8 cellular contexts compared by ENCODE assay signal in genomic region chr2:128316777-128317185, GRCh38. TPM values are rescaled to one million over a fixed set of nuclear protein-coding genes. Genes with fewer than 3 reads are reported as not detected.
DNase-seq lines count a peak whose midpoint lies in the region; ATAC-seq and TF ChIP-seq lines count a peak whose summit lies in the region.

No MANE protein-coding gene starts in this region.

- TF ChIP-seq CTCF in A673 (conservative IDR thresholded peaks at IDR 0.05; ENCODE audit: low read depth, low read length) (no peak), chondrocyte (IDR thresholded peaks at IDR 0.05) (no peak)

- peaks cover 45% of the 10 kb centered on the region for H3K4me1 ChIP-seq in A673 (ENCODE audit: insufficient read depth, low read length, poor library complexity, severe bottlenecking)
- H3K4me1 ChIP-seq in mesodermal cell (ENCODE audit: control insufficient read depth, insufficient read depth, low read length, poor library complexity, severe bottlenecking) = peaks cover 14% of the 10 kb centered on the region

- CTCF ChIA-PET in A673 (lab: Charles Lee) = no interaction called here

- H3K4me3 ChIP-seq in A673 (ENCODE audit: low read depth, low read length, poor library complexity, severe bottlenecking) (peak overlapping the region; percentile 90), mesodermal cell (ENCODE audit: extremely low read depth, insufficient read depth, low read length, poor library complexity, severe bottlenecking) (peak overlapping the region; percentile 57)
- H3K4me3 ChIP-seq in Jurkat, Clone E6-1 (ENCODE audit: low read length) = peak overlapping the region; percentile 52

- H3K36me3 ChIP-seq in A673 (ENCODE audit: insufficient read depth, low read length, poor library complexity, severe bottlenecking) (peaks cover 3% of the 10 kb centered on the region), mesodermal cell (ENCODE audit: control insufficient read depth, insufficient read depth, low read length) (peaks cover 12% of the 10 kb centered on the region)

- no peaks in the 10 kb centered on the region for H3K27me3 ChIP-seq in A673 (replicated peaks; ENCODE audit: insufficient read depth, low read depth, low read length, poor library complexity)

- H3K9me3 ChIP-seq in A673 (ENCODE audit: low read depth, low read length, poor library complexity, severe bottlenecking) = no peaks in the 10 kb centered on the region
- H3K9me3 ChIP-seq in mesodermal cell (ENCODE audit: control insufficient read depth, low read length) = no peaks in the 10 kb centered on the region

- DNase-seq in A673 (ENCODE audit: low spot score) = no peak
- no peak for DNase-seq in Jurkat, Clone E6-1 (ENCODE audit: low read depth, low spot score)
- DNase-seq in chondrocyte (ENCODE audit: low spot score) = peak; percentile 52
- no peak for DNase-seq in COR-L47 (lab: John Stamatoyannopoulos, UW)
- DNase-seq in NCI-H128 (lab: John Stamatoyannopoulos, UW; ENCODE audit: unreplicated experiment) = no peak
- no peak for DNase-seq in NCI-H2107 treated with DMSO at 0.1 percent for 48 hours (lab: John Stamatoyannopoulos, UW; ENCODE audit: unreplicated experiment)

- no peak for ATAC-seq in GM21825 (IDR thresholded peaks at IDR 0.05; ENCODE audit: unreplicated experiment)

- no peaks in the 10 kb centered on the region for H3K36me3 Mint-ChIP-seq in chondrocyte (ENCODE audit: low read depth)

- BruUV-seq in A673 (replicated peaks; lab: Mats Ljungman, UMichigan) = no TSS peak

- 17 to 47% methylated on average over 1 to 5 of the region's 6 CpGs for WGBS in mesodermal cell (ENCODE audit: insufficient coverage in 2 of 2), 2 experiments

- no peaks in the 10 kb centered on the region for H3K9me3 Mint-ChIP-seq in chondrocyte (ENCODE audit: low read depth)

- H3K4me1 Mint-ChIP-seq in chondrocyte (ENCODE audit: low read depth) = peaks cover 50% of the 10 kb centered on the region

- H3K27me3 Mint-ChIP-seq in chondrocyte (ENCODE audit: low read depth) = no peaks in the 10 kb centered on the region

- H3K27ac Mint-ChIP-seq in chondrocyte (ENCODE audit: unreplicated experiment) = no peak overlapping the region

- H3K27ac ChIP-seq in A673 (ENCODE audit: low read depth, low read length, poor library complexity, severe bottlenecking) (no peak overlapping the region), mesodermal cell (ENCODE audit: low read depth, low read length, severe bottlenecking) (no peak overlapping the region)

- POLR2A ChIA-PET in A673 (lab: Charles Lee; ENCODE audit: low non-redundant PET) = no interaction called here

- intact Hi-C loops in A673 (cut with micrococcal nuclease; ENCODE audit: unreplicated experiment) = loop anchor here (10.0 kb wide), 1 partner anchor 252 kb away; no protein-coding TSS in a partner anchor

- peak overlapping the region; percentile 83 for H3K4me3 Mint-ChIP-seq in chondrocyte (ENCODE audit: unreplicated experiment)

RNA-seq across cellular contexts. Expression of gene HS6ST1, which starts 1.9 kb away (rescaled TPM):
- 56.7 and 63.3 TPM in 2 replicates for total RNA-seq in A673 (2021)
- polyA plus RNA-seq in Jurkat, Clone E6-1 (2012; ENCODE audit: insufficient read depth, insufficient read length) = 41.6 TPM
- total RNA-seq in chondrocyte = 30.0 to 39.2 TPM (median 33.1 TPM) in 3 replicates
- 22.0 TPM for polyA plus RNA-seq in mesodermal cell (2013, experiment 1 of 2)
- 18.4 TPM for polyA plus RNA-seq in mesodermal cell (2013, experiment 2 of 2)
